Comparison of ENCODE assay signal across 1 cellular context in the genomic region with DNA sequence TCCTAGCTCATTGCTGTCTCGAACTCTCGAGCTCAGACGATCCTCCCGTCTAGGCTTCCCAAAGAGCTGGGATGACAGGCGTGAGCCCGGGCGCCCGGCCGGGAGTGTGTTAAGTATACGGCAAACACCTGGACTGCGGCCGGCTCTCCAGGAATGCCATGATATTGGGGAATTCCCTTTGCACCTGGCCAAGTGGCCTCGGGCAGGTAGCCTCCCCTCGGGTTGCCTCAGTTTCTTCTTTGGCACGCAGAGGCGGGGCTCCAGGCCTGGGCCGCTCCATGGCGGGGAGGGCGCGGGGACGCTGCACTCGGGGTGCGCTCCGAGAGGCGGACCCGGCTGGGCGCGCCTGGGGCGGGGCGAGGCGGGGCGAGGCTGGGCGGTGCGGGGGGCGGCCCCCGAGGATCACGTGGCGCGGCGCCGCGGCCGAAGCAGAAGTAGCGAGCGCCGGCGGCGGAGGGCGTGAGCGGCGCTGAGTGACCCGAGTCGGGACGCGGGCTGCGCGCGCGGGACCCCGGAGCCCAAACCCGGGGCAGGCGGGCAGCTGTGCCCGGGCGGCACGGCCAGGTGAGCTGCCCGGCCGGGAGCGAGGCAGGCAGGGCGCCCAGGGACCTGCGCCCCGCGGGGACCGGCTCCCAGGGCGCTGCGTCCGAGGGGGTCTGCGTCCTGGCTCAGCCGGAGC.
A peak's percentile ranks its signal among the peaks of the same experiment; 100 is the strongest.
TF ChIP-seq lines count a peak whose summit lies in the region.

TSS of gene PLCG2 (plus strand) at position 431 of the 679 bp plus-strand sequence. CDS start 6,699 bp downstream, outside the sequence.

TF ChIP-seq in GM12878, 131 proteins besides CTCF, POLR2A, EP300 and RAD21 (continued from another document):
- TF ChIP-seq, protein P1, sequence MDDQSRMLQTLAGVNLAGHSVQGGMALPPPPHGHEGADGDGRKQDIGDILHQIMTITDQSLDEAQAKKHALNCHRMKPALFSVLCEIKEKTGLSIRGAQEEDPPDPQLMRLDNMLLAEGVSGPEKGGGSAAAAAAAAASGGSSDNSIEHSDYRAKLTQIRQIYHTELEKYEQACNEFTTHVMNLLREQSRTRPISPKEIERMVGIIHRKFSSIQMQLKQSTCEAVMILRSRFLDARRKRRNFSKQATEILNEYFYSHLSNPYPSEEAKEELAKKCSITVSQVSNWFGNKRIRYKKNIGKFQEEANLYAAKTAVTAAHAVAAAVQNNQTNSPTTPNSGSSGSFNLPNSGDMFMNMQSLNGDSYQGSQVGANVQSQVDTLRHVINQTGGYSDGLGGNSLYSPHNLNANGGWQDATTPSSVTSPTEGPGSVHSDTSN (IDR thresholded peaks at IDR 0.05; ENCODE audit: insufficient replicate concordance, low read depth, low read length) = no peak
- TF ChIP-seq USF2 (IDR thresholded peaks at IDR 0.05; ENCODE audit: borderline replicate concordance, low read depth, low read length) (peak; percentile 50), USF1 (IDR thresholded peaks at IDR 0.05; ENCODE audit: borderline replicate concordance, extremely low read length, insufficient read depth, low read depth, low read length) (peak; percentile 91), GATAD2B (conservative IDR thresholded peaks at IDR 0.05; ENCODE audit: low read depth) (0 out of 2 replicates have a peak, but pooled peaks have one; percentile 96), ATF3 (IDR thresholded peaks at IDR 0.05; ENCODE audit: borderline replicate concordance, extremely low read depth, low read depth, low read length) (peak; percentile 36; the same call in 1 of the 2 replicates), ZBTB4 (CRISPR knock-in tag; IDR thresholded peaks at IDR 0.05) (no peak), BCL3 (IDR thresholded peaks at IDR 0.05; ENCODE audit: borderline replicate concordance, insufficient read depth, low read depth, low read length, poor library complexity, severe bottlenecking) (peak; percentile 21)
